33 cellular contexts compared by ENCODE assay signal in the genomic region with DNA sequence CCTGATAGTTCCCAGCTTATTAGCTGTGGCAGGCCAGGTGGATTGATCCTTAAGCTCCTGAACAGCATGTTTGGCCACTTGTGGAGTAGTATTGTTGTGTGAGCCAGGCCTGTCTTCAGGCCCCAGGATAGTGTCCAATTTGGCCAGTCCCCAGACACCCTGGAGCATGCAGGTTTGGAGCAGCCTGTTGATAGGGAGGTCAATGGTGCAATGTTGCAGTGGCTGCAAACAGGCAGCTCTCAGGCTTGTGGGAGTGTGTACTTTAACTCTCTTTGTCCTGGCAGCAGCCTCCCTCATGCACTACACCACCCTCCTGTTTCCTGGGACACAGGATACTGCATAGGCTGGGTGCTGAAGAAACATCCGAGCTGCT. TPM values are rescaled to one million over a fixed set of nuclear protein-coding genes. Genes with fewer than 3 reads are reported as not detected.
"Had no signal": no experiment of that assay in that cellular context is flagged by ENCODE, and none has a peak within 500 bp of the region (broad histone marks: within the 10 kb centered on the region; RNA-seq: fewer than 3 reads in every experiment).

No MANE protein-coding gene starts in this region.

- H3K27me3 Mint-ChIP-seq: activated naive CD4-positive, alpha-beta T cell treated with anti-CD3 and anti-CD28 coated beads, Interleukin-2, amount 50 U/mL, for 24 hours; activated T-cell treated with anti-CD3 and anti-CD28 coated beads, Interleukin-2, amount 50 U/mL, for 24 hours had no signal

- H3K9me3 Mint-ChIP-seq: activated T-helper 1 cell treated with anti-CD3 and anti-CD28 coated beads, Interleukin-12 subunit alpha, Interleukin-12 subunit beta, Interleukin-2, Interleukin-4 antibody, amounts not matched to agents 30 ng/mL and 10 ng/mL and 1 ng/mL, durations not matched to agents 14 hours and 24 hours and 36 hours; WTC11 had no signal

- H3K27ac Mint-ChIP-seq: activated CD8-positive, alpha-beta T cell treated with anti-CD3 and anti-CD28 coated beads, Interleukin-2, amount 10 ng/mL, durations not matched to agents 7 days and 5 days; activated T-cell treated with anti-CD3 and anti-CD28 coated beads, Interleukin-2, amount 50 U/mL, for 24 hours; activated T-helper 1 cell treated with anti-CD3 and anti-CD28 coated beads, Interleukin-12 subunit alpha, Interleukin-12 subunit beta, Interleukin-2, Interleukin-4 antibody, amounts not matched to agents 30 ng/mL and 10 ng/mL and 1 ng/mL, durations not matched to agents 14 hours and 24 hours and 36 hours; T-helper 2 cell treated with Interferon-gamma antibody and Interleukin-4, amounts not matched to agents 5 μg/mL and 100 μg/mL, for 36 hours; WTC11 had no signal

- H3K4me3 ChIP-seq: SJSA1 had no signal

- H3K4me1 Mint-ChIP-seq: activated naive CD4-positive, alpha-beta T cell treated with anti-CD3 and anti-CD28 coated beads, Interleukin-2, amount 50 U/mL, for 24 hours; WTC11 had no signal

- H3K27me3 ChIP-seq: SJSA1 had no signal

- H3K4me3 Mint-ChIP-seq: activated CD8-positive, alpha-beta T cell treated with anti-CD3 and anti-CD28 coated beads, Interleukin-2, amount 10 ng/mL, durations not matched to agents 7 days and 5 days; activated naive CD4-positive, alpha-beta T cell treated with anti-CD3 and anti-CD28 coated beads, Interleukin-2, amount 50 U/mL, for 24 hours; activated T-cell treated with anti-CD3 and anti-CD28 coated beads, Interleukin-2, amount 50 U/mL, for 24 hours; activated T-helper 1 cell treated with anti-CD3 and anti-CD28 coated beads, Interleukin-12 subunit alpha, Interleukin-12 subunit beta, Interleukin-2, Interleukin-4 antibody, amounts not matched to agents 30 ng/mL and 10 ng/mL and 1 ng/mL, durations not matched to agents 14 hours and 24 hours and 36 hours; T-helper 2 cell treated with Interferon-gamma antibody and Interleukin-4, amounts not matched to agents 5 μg/mL and 100 μg/mL, for 36 hours; WTC11 had no signal

- DNase-seq: activated CD4-positive, alpha-beta T cell treated with anti-CD3 and anti-CD28 coated beads for 48 hours; activated CD4-positive, alpha-beta T cell treated with anti-CD3 and anti-CD28 coated beads, Interleukin-2, amount 50 U/mL, for 4 hours; activated CD4-positive, CD25-positive, alpha-beta regulatory T cell treated with anti-CD3 and anti-CD28 coated beads, Interleukin-2, amount 50 U/mL, for 72 hours; activated CD8-positive, alpha-beta memory T cell treated with anti-CD3 and anti-CD28 coated beads, Interleukin-2, amount 50 U/mL, for 48 hours; activated CD8-positive, alpha-beta T cell treated with anti-CD3 and anti-CD28 coated beads, Interleukin-2, amount 10 ng/mL, durations not matched to agents 7 days and 5 days; activated effector memory CD4-positive, alpha-beta T cell treated with Interleukin-2 at 50 U/mL for 16 hours; activated naive CD4-positive, alpha-beta T cell; activated T-cell treated with anti-CD3 and anti-CD28 coated beads, Interleukin-2, amount 50 U/mL, for 24 hours; aorta; IMR-90; Kasumi-1; KBM-7; NCI-H1105 treated with DMSO at 0.1 percent for 48 hours; NCI-H1436 treated with DMSO at 0.1 percent for 48 hours; NCI-H187 treated with DMSO at 0.1 percent for 48 hours; NCI-H2171; NCI-H226; NCI-H526; NCI-H82; OCI-M1; RPMI8226; SHP77; SW 1271 had no signal

- H3K9me3 ChIP-seq: SJSA1 had no signal

- H3K36me3 ChIP-seq: SJSA1 had no signal

- H3K27ac ChIP-seq: SJSA1 had no signal

- H3K4me1 ChIP-seq: SJSA1 had no signal

- H3K36me3 Mint-ChIP-seq: activated naive CD4-positive, alpha-beta T cell treated with anti-CD3 and anti-CD28 coated beads, Interleukin-2, amount 50 U/mL, for 24 hours; WTC11 had no signal

- ATAC-seq: activated CD8-positive, alpha-beta T cell treated with anti-CD3 and anti-CD28 coated beads, Interleukin-2, amount 10 ng/mL, durations not matched to agents 7 days and 5 days; Panc1; SK-N-SH treated with all-trans-retinoic acid at 6 μM for 48 hours; WTC11 had no signal

RNA-seq across cellular contexts. Expression of a gene that starts 24.1 kb away (rescaled TPM):
- total RNA-seq: activated CD8-positive, alpha-beta T cell treated with anti-CD3 and anti-CD28 coated beads, Interleukin-2, amount 10 ng/mL, durations not matched to agents 7 days and 5 days; activated T-helper 1 cell treated with anti-CD3 and anti-CD28 coated beads, Interleukin-12 subunit alpha, Interleukin-12 subunit beta, Interleukin-2, Interleukin-4 antibody, amounts not matched to agents 30 ng/mL and 10 ng/mL and 1 ng/mL, durations not matched to agents 14 hours and 24 hours and 36 hours; aorta; bronchial epithelial cell; IMR-90; NCI-H460; SJSA1; T-helper 1 cell treated with Interleukin-12 subunit alpha and Interleukin-12 subunit beta and Interleukin-4 antibody, amounts not matched to agents 30 ng/mL and 1 ng/mL, for 36 hours; WTC11 had no signal
